Comparison of ENCODE assay signal across 20 cellular contexts in the genomic region with DNA sequence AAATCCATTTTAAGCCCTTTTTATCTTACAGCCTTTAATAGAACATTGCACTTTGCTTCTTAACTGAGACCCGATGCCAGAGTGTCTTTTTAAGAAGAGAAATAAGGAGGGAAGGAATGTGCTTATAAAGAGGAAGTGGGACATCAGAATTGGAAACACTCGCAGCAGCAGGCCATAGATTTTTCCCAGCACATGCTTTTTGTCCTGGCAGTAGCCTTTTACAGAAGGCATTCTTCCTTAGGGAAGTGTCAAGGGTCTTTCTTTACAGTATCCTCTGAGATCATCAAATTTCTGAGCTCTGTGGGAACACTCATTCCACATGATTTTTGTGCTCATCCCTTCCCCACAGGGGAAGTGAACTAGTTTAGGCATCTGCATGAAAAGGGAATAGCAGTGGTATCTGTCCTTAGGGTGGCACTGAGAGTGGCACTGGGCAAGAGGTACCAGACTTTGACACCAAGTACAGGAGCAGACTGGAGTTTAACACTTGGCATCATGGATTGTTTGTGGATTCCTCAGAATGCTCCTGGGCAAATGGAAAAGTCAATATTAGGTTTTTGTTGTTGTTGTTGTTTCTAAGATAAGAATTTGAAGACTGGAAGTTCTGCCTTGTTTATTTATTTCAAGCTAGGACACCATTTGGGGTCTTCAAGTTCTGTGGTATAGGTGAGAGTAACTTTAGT. TPM values are rescaled to one million over a fixed set of nuclear protein-coding genes. Genes with fewer than 3 reads are reported as not detected.
DNase-seq lines count a peak whose midpoint lies in the region; ATAC-seq, FAIRE-seq and TF ChIP-seq lines count a peak whose summit lies in the region.
"Had no signal": no experiment of that assay in that cellular context is flagged by ENCODE, and none has a peak within 500 bp of the region (broad histone marks: within the 10 kb centered on the region; RNA-seq: fewer than 3 reads in every experiment).

No MANE protein-coding gene starts in this region.

- POLR2A ChIA-PET in HepG2 (lab: Yijun Ruan, JAX), result interaction anchor here (1.0 kb wide), 1 partner anchor 11 kb away, joined by 3 read pairs; no protein-coding TSS in a partner anchor

- CTCF ChIA-PET in HepG2 (lab: Yijun Ruan, JAX; ENCODE audit: low intra/inter-chr PET ratio, low total read pairs), result no interaction called here

- no peak for DNase-seq in HepG2 (ENCODE audit: low spot score)
- peak; percentile 14 for DNase-seq in choroid plexus epithelial cell (ENCODE audit: low read depth)
- DNase-seq in mesenchymal stem cell, result peak; percentile 72
- no peak for DNase-seq in NCI-H2107 (lab: John Stamatoyannopoulos, UW)
- DNase-seq in Ammon's horn (ENCODE audit: low spot score), result no peak
- DNase-seq in DMS153 (lab: John Stamatoyannopoulos, UW), result no peak
- DNase-seq in H4 (ENCODE audit: low spot score), result no peak
- DNase-seq: activated CD4-positive, alpha-beta T cell treated with anti-CD3 and anti-CD28 coated beads, Interleukin-2, amount 50 U/mL, for 1 hour; activated gamma-delta T cell; amniotic stem cell; caudate nucleus; effector CD4-positive, alpha-beta T cell; KG1; NCI-H2171; NCI-H69; SHP77; T-cell had no signal

- no peak overlapping the region for H4K91ac ChIP-seq in mesenchymal stem cell (ENCODE audit: low read length)

- H3K79me2 ChIP-seq in HepG2 (ENCODE audit: insufficient read depth, low read length), result peaks cover 85% of the 10 kb centered on the region

- no peak overlapping the region for H3K23ac ChIP-seq in mesenchymal stem cell (ENCODE audit: low read length in 2 of 2)

- WGBS in liver, result 21% methylated on average over 2 of the region's 2 CpGs
- WGBS in HepG2 (ENCODE audit: low lambda C conversion rate), result 90% methylated on average over 2 of the region's 2 CpGs
- 3% methylated on average over 2 of the region's 2 CpGs for WGBS in mesenchymal stem cell

- H2BK5ac ChIP-seq in mesenchymal stem cell (ENCODE audit: low read depth, low read length, poor library complexity, severe bottlenecking), result no peak overlapping the region

- TF ChIP-seq RAD21 in liver (IDR thresholded peaks at IDR 0.05), result peak in 1 of 2 donors; percentile 45
- TF ChIP-seq RAD21 in HepG2 (CRISPR knock-in tag; IDR thresholded peaks at IDR 0.05), result no peak

- H3K4me2 ChIP-seq in HepG2 (ENCODE audit: low read depth, low read length), result no peak overlapping the region
- H3K4me2 ChIP-seq in mesenchymal stem cell (ENCODE audit: low read length, poor library complexity, severe bottlenecking), result peak overlapping the region; percentile 30

- no peaks in the 10 kb centered on the region for H3K27me3 ChIP-seq in liver (ENCODE audit: control insufficient read depth in 4 of 4, insufficient read depth in 4 of 4, low read length in 3 of 4)
- no peaks in the 10 kb centered on the region; a peak in 1 of 5 replicates for H3K27me3 ChIP-seq in HepG2 (ENCODE audit: control insufficient read depth in 1 of 2, insufficient read depth in 2 of 2, low read length in 2 of 2)
- no peaks in the 10 kb centered on the region for H3K27me3 ChIP-seq in mesenchymal stem cell (ENCODE audit: control insufficient read depth in 1 of 2, insufficient read depth in 1 of 2, low read length in 2 of 2)

- H2BK15ac ChIP-seq in mesenchymal stem cell (ENCODE audit: low read depth, poor library complexity, severe bottlenecking), result no peak overlapping the region

- no peak overlapping the region for H2AFZ ChIP-seq in HepG2 (ENCODE audit: low read length)
- H2AFZ ChIP-seq in mesenchymal stem cell (ENCODE audit: low read depth, low read length), result no peak overlapping the region

- H3K4me1 ChIP-seq in liver (ENCODE audit: control insufficient read depth in 4 of 4, insufficient read depth in 4 of 4, low read length in 3 of 4), result peaks cover 17 to 65% (median 45%) of the 10 kb centered on the region in 4 donors
- peaks cover 71% of the 10 kb centered on the region for H3K4me1 ChIP-seq in HepG2 (ENCODE audit: insufficient read depth, low read length)
- peaks cover 13% of the 10 kb centered on the region for H3K4me1 ChIP-seq in mesenchymal stem cell (ENCODE audit: control insufficient read depth, insufficient read depth, low read depth, low read length)

- no peak for FAIRE-seq in HepG2 (lab: Jason Lieb, UNC)
- FAIRE-seq: islet of Langerhans had no signal

- no peak for ATAC-seq in HepG2
- ATAC-seq: T-cell had no signal

- no peak overlapping the region for H2BK120ac ChIP-seq in mesenchymal stem cell (ENCODE audit: low read depth, low read length)

- TF ChIP-seq POLR2A in HepG2 (IDR thresholded peaks at IDR 0.05; ENCODE audit: insufficient read depth in 1 of 2, low read depth in 2 of 2, low read length in 2 of 2), result no peak

- peak overlapping the region in 1 of 2 experiments; percentile 11 for H3K14ac ChIP-seq in mesenchymal stem cell (ENCODE audit: low read length in 2 of 2)

- H3K9ac ChIP-seq in liver (ENCODE audit: low read depth in 1 of 2, low read length in 2 of 2) (no peak overlapping the region), HepG2 (ENCODE audit: insufficient read depth, low read depth, low read length) (no peak overlapping the region), mesenchymal stem cell (ENCODE audit: low read length) (peak overlapping the region; percentile 94)

- peaks cover 1% of the 10 kb centered on the region for H3K79me1 ChIP-seq in mesenchymal stem cell (replicated peaks; ENCODE audit: low read length, poor library complexity, severe bottlenecking)

- TF ChIP-seq EP300 in HepG2 (IDR thresholded peaks at IDR 0.05; ENCODE audit: low read depth in 2 of 2, low read length in 2 of 2) (no peak), HepG2 (CRISPR knock-in tag; IDR thresholded peaks at IDR 0.05; ENCODE audit: borderline replicate concordance) (no peak)

- peak overlapping the region; percentile 1 for H2AK5ac ChIP-seq in mesenchymal stem cell (ENCODE audit: low read length, severe bottlenecking)

- H3K27ac ChIP-seq in liver (ENCODE audit: low read depth in 1 of 2, low read length in 2 of 2) (peak overlapping the region; percentile 86 to 89), HepG2 (ENCODE audit: extremely low read length, insufficient read depth, low read length) (no peak overlapping the region), mesenchymal stem cell (ENCODE audit: low read length, poor library complexity, severe bottlenecking) (peak overlapping the region; percentile 19)

- H3K4me3 ChIP-seq in liver (ENCODE audit: low read depth in 1 of 3, low read length in 3 of 3), result no peak overlapping the region
- no peak overlapping the region for H3K4me3 ChIP-seq in HepG2 (replicated peaks in 1 of 3; ENCODE audit: insufficient read depth in 1 of 3, low read depth in 2 of 3, low read length in 3 of 3)
- H3K4me3 ChIP-seq in choroid plexus epithelial cell (ENCODE audit: low read depth, low read length), result no peak overlapping the region
- peak overlapping the region in 1 of 2 experiments; percentile 90 for H3K4me3 ChIP-seq in mesenchymal stem cell (ENCODE audit: insufficient read depth in 1 of 2, low read depth in 1 of 2, low read length in 2 of 2)

- H3K36me3 ChIP-seq in liver (ENCODE audit: control insufficient read depth in 4 of 4, insufficient read depth in 3 of 4, low read depth in 1 of 4, low read length in 3 of 4) (no peaks in the 10 kb centered on the region), HepG2 (replicated peaks in 1 of 2; ENCODE audit: control insufficient read depth in 1 of 2, insufficient read depth in 2 of 2, low read length in 2 of 2) (no peaks in the 10 kb centered on the region; a peak in 2 of 5 replicates), mesenchymal stem cell (ENCODE audit: control insufficient read depth in 1 of 2, insufficient read depth in 2 of 2, low read depth in 1 of 2, low read length in 2 of 2) (peaks cover 0 to 38% of the 10 kb centered on the region in 2 experiments)

- in situ Hi-C loops in HepG2 (cut with HindIII; ENCODE audit: extremely low pct_ligation_motif_present, low pct_unique_long_range_greater_than_20kb), result loop anchor here (10.0 kb wide), 1 partner anchor 136 kb away; no protein-coding TSS in a partner anchor

- TF ChIP-seq CTCF in liver (IDR thresholded peaks at IDR 0.05; ENCODE audit: low read depth, low read length, missing input control) (no peak), HepG2 (CRISPR knock-in tag; IDR thresholded peaks at IDR 0.05) (no peak), choroid plexus epithelial cell (conservative IDR thresholded peaks at IDR 0.05; ENCODE audit: low read depth, low read length) (no peak)

- H3K4ac ChIP-seq in mesenchymal stem cell (ENCODE audit: low read depth in 1 of 2, low read length in 2 of 2), result no peak overlapping the region

- H2BK12ac ChIP-seq in mesenchymal stem cell (ENCODE audit: low read length in 2 of 2), result no peak overlapping the region

- peaks cover 14% of the 10 kb centered on the region for H4K20me1 ChIP-seq in HepG2 (ENCODE audit: insufficient read depth, low read length)

- peak overlapping the region; percentile 6 to 46 for H3K18ac ChIP-seq in mesenchymal stem cell (ENCODE audit: low read depth in 1 of 2, low read length in 2 of 2)

- H3K9me3 ChIP-seq in liver (ENCODE audit: control insufficient read depth in 4 of 4, low read length in 3 of 4), result no peaks in the 10 kb centered on the region
- no peaks in the 10 kb centered on the region for H3K9me3 ChIP-seq in HepG2 (ENCODE audit: low read length)
- no peaks in the 10 kb centered on the region for H3K9me3 ChIP-seq in mesenchymal stem cell (ENCODE audit: control insufficient read depth, low read length)

- intact Hi-C loops in HepG2 (cut with micrococcal nuclease; ENCODE audit: unreplicated experiment), result loop anchor here (5.0 kb wide), 1 partner anchor 68 kb away; no protein-coding TSS in a partner anchor

- no peak overlapping the region for H4K8ac ChIP-seq in mesenchymal stem cell (ENCODE audit: low read length)

- BruUV-seq in HepG2 (replicated peaks; lab: Mats Ljungman, UMichigan), result no TSS peak

RNA-seq across cellular contexts. Expression of a gene that starts 4.1 kb away (rescaled TPM):
- 100 to 1,000 TPM in 1 of 2 donors, 10 to 100 TPM in 1; 66.5 to 434 TPM for total RNA-seq in liver
- 100 to 1,000 TPM in 1 of 2 donors, 10 to 100 TPM in 1; 98.3 to 135 TPM for polyA plus RNA-seq in liver
- total RNA-seq in HepG2 (2016; rRNA removed; fragmentation: Illumina TruSeq; extraction: Trizol), result 89.8 and 134 TPM in 2 replicates
- 6.6 and 8.5 TPM in 2 replicates for total RNA-seq in HepG2 (2016; cell fraction: cytosol; rRNA removed; fragmentation: Illumina TruSeq; extraction: Trizol; ENCODE audit: low read depth)
- total RNA-seq in HepG2 (2016; cell fraction: insoluble cytoplasmic fraction; rRNA removed; fragmentation: Illumina TruSeq; extraction: Trizol), result 89.7 and 128 TPM in 2 replicates
- 27.4 and 29.4 TPM in 2 replicates for total RNA-seq in HepG2 (2016; cell fraction: membrane; rRNA removed; fragmentation: Illumina TruSeq; extraction: Trizol)
- total RNA-seq in HepG2 (2016; cell fraction: nucleus; rRNA removed; fragmentation: Illumina TruSeq; extraction: Trizol), result 108 and 113 TPM in 2 replicates
- polyA plus RNA-seq in HepG2 (2011; rRNA removed), result 29.5 and 36.9 TPM in 2 replicates
- polyA plus RNA-seq in HepG2 (2011; cell fraction: cytosol; rRNA removed), result 14.6 and 19.2 TPM in 2 replicates
- 34.7 and 34.9 TPM in 2 replicates for polyA plus RNA-seq in HepG2 (2011; cell fraction: nucleus; rRNA removed)
- 29.4 and 36.8 TPM in 2 replicates for polyA plus RNA-seq in HepG2 (2012)
- 2.2 and 2.6 TPM in 2 replicates for polyA plus RNA-seq in HepG2 (2016; cell fraction: cytosol; fragmentation: Illumina TruSeq; extraction: Trizol; ENCODE audit: low read depth)
- 101 and 106 TPM in 2 replicates for polyA plus RNA-seq in HepG2 (2016; cell fraction: insoluble cytoplasmic fraction; fragmentation: Illumina TruSeq; extraction: Trizol; ENCODE audit: low read depth)
- polyA plus RNA-seq in HepG2 (2016; cell fraction: membrane; fragmentation: Illumina TruSeq; extraction: Trizol; ENCODE audit: low read depth), result 8.4 and 10.5 TPM in 2 replicates
- polyA plus RNA-seq in HepG2 (2016; cell fraction: nucleus; fragmentation: Illumina TruSeq; extraction: Trizol; ENCODE audit: insufficient read depth, low read depth), result 79.1 and 80.1 TPM in 2 replicates
- polyA minus RNA-seq in HepG2 (2011; rRNA and poly(A)+ RNA removed; ENCODE audit: low replicate concordance), result 12.3 and 50.8 TPM in 2 replicates
- 45.9 and 51.5 TPM in 2 replicates for polyA minus RNA-seq in HepG2 (2011; cell fraction: cytosol; rRNA and poly(A)+ RNA removed)
- polyA minus RNA-seq in HepG2 (2011; cell fraction: nucleus; rRNA and poly(A)+ RNA removed), result 155 and 169 TPM in 2 replicates
- polyA plus RNA-seq in mesenchymal stem cell (2013, experiment 1 of 2), result 35.3 TPM
- polyA plus RNA-seq in mesenchymal stem cell (2013, experiment 2 of 2), result 35.3 TPM
- total RNA-seq in H4 (2014; rRNA removed; shearing (Covaris generic)), result 51.0 and 58.5 TPM in 2 replicates
- polyA plus RNA-seq: CD14-positive monocyte had no signal

Comparison
In these comparisons a context has a peak if more than half of its experiments do, and no peak if none do; other contexts are left out.
1. DNase-seq: peak in choroid plexus epithelial cell (single experiment) and mesenchymal stem cell (single experiment); none in HepG2 (single experiment), NCI-H2107 (single experiment), Ammon's horn (single experiment), DMS153 (single experiment) and H4 (single experiment).